In the genomic region with DNA sequence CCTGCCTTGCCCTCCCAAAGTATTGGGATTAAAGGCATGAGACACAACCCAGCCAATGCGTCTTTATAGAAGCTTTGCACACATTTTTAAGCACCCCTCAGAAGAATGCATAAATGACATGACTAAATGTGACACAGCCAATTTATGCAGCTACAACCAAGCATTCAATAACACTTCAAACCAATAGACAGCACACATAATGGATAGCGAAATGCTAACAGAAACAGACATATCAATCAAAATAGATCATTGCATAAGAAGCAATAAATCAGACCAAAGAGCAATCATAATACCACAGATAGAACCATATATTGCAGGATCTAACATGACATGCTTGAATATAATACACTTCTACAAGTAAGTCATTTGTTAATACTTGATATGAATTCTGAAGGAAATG, we compare ENCODE assay signal across 35 cellular contexts. TPM values are rescaled to one million over a fixed set of nuclear protein-coding genes. Genes with fewer than 3 reads are reported as not detected.
"Had no signal": no experiment of that assay in that cellular context is flagged by ENCODE, and none has a peak within 500 bp of the region (broad histone marks: within the 10 kb centered on the region; RNA-seq: fewer than 3 reads in every experiment).

No MANE protein-coding gene starts in this region.

- H3K36me3 ChIP-seq: MG63 had no signal

- H3K4me2 ChIP-seq: KMS-11 had no signal

- H3K9me3 ChIP-seq: MG63 had no signal

- H3K27ac ChIP-seq: KMS-11 had no signal

- H3K4me3 ChIP-seq: MG63 had no signal

- H3K9ac ChIP-seq: KMS-11 had no signal

- DNase-seq: Karpas-422, Kasumi-1, MG63, MM.1S, MV-4-11, NCI-H1048, NCI-H1092, NCI-H1092 treated with DMSO at 0.1 percent for 48 hours, NCI-H1105, NCI-H1105 treated with DMSO at 0.1 percent for 48 hours, NCI-H1417, NCI-H1417 treated with DMSO at 0.1 percent for 48 hours, NCI-H1436, NCI-H1436 treated with DMSO at 0.1 percent for 48 hours, NCI-H146, NCI-H1694, NCI-H1694 treated with DMSO at 0.1 percent for 48 hours, NCI-H187, NCI-H187 treated with DMSO at 0.1 percent for 48 hours, NCI-H1930, NCI-H2029, NCI-H2029 treated with DMSO at 0.1 percent for 48 hours, NCI-H2081, NCI-H2081 treated with DMSO at 0.1 percent for 48 hours, NCI-H2107, NCI-H2171, NCI-H2171 treated with DMSO at 0.1 percent for 48 hours, NCI-H2227 treated with DMSO at 0.1 percent for 48 hours, NCI-H226, NCI-H345, NCI-H446, NCI-H446 treated with DMSO at 0.1 percent for 48 hours, NCI-H510A had no signal

RNA-seq across cellular contexts. Expression of a gene that starts 55.8 kb away (rescaled TPM):
- total RNA-seq: MCF 10A had no signal
